In the genomic region with DNA sequence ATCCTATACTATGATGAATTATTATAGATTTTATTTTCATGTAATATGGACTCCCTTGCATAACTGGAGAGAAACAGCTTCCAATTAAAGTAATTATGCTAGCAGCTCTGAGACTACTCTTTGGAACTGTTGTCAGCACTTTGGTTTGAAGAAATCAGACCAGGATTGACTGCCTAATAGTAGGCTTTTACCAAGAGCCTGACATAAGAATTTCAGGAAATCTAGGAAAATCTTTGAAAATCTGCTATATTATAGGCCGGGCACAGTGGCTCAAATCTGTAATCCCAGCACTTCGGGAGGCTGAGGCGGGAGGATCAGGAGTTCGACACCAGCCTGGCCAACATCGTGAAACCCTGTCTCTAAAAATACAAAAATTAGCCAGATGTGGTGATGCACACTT, we compare ENCODE assay signal across 18 cellular contexts.
DNase-seq lines count a peak whose midpoint lies in the region; ATAC-seq, FAIRE-seq and TF ChIP-seq lines count a peak whose summit lies in the region.
"Had no signal": no experiment of that assay in that cellular context is flagged by ENCODE, and none has a peak within 500 bp of the region (broad histone marks: within the 10 kb centered on the region; RNA-seq: fewer than 3 reads in every experiment).

No MANE protein-coding gene starts in this region.

- no peaks in the 10 kb centered on the region for H3K27me3 ChIP-seq in dorsolateral prefrontal cortex

- H3K27ac ChIP-seq in dorsolateral prefrontal cortex (peak overlapping the region in 57 of 59 donors; percentile 35 to 99 (median 92)), substantia nigra (ENCODE audit: low read depth, low read length, poor library complexity, severe bottlenecking) (peak overlapping the region; percentile 93)
- H3K27ac ChIP-seq: C4-2B had no signal

- no peak for TF ChIP-seq POLR2A in GM12891 (IDR thresholded peaks at IDR 0.05; ENCODE audit: low read depth, low read length)

- intact Hi-C loops in dorsolateral prefrontal cortex (cut with DNase I): loop anchor here (5.0 to 10.0 kb wide), 2 partner anchors 61 to 142 kb away; a partner anchor contains a TSS

- no peak for TF ChIP-seq CTCF in dorsolateral prefrontal cortex (IDR thresholded peaks at IDR 0.05 in 54 of 56, conservative IDR thresholded peaks at IDR 0.05 in 2 of 56; ENCODE audit: low read depth in 1 of 56, partially characterized antibody in 56 of 56)

- no peak overlapping the region for H3K4me3 ChIP-seq in dorsolateral prefrontal cortex

- no peak for ATAC-seq in left lobe of liver
- ATAC-seq in GM18861 (IDR thresholded peaks at IDR 0.05; ENCODE audit: unreplicated experiment): no peak
- ATAC-seq: HCT116 had no signal

- peak; percentile 38 for FAIRE-seq in GM12891 (lab: Jason Lieb, UNC)
- FAIRE-seq: D721Med, GM12892, GM18507 had no signal

- no peak for DNase-seq in GM12891 (ENCODE audit: insufficient read length, low spot score)
- DNase-seq in NCI-H69 (lab: John Stamatoyannopoulos, UW): peak; percentile 9
- no peak for DNase-seq in dorsolateral prefrontal cortex
- DNase-seq in substantia nigra (lab: John Stamatoyannopoulos, UW): no peak
- no peak for DNase-seq in stimulated activated CD4-positive, alpha-beta T cell treated with anti-CD3 and anti-CD28 coated beads, Interleukin-4, amount 100 ng/mL, for 24 hours
- DNase-seq in left lobe of liver (ENCODE audit: low spot score): no peak
- DNase-seq in SK-N-DZ (ENCODE audit: low spot score): no peak
- DNase-seq: Caco-2; CD4-positive, alpha-beta T cell; GOT3; H7; HFFc6 had no signal

TF ChIP-seq in GM12891, 5 proteins besides CTCF, POLR2A, EP300 and RAD21:
- TF ChIP-seq POLR2AphosphoS5 (IDR thresholded peaks at IDR 0.05; ENCODE audit: low read depth, low read length): no peak
- TF ChIP-seq TAF1 (IDR thresholded peaks at IDR 0.05; ENCODE audit: low read depth, low read length): no peak
- no peak for TF ChIP-seq SPI1 (IDR thresholded peaks at IDR 0.05; ENCODE audit: low read depth, low read length)
- TF ChIP-seq PAX5 (IDR thresholded peaks at IDR 0.05; ENCODE audit: insufficient read depth, low read length, severe bottlenecking): no peak
- TF ChIP-seq POU2F2 (IDR thresholded peaks at IDR 0.05; ENCODE audit: low read depth, low read length): no peak
